In the genomic region with DNA sequence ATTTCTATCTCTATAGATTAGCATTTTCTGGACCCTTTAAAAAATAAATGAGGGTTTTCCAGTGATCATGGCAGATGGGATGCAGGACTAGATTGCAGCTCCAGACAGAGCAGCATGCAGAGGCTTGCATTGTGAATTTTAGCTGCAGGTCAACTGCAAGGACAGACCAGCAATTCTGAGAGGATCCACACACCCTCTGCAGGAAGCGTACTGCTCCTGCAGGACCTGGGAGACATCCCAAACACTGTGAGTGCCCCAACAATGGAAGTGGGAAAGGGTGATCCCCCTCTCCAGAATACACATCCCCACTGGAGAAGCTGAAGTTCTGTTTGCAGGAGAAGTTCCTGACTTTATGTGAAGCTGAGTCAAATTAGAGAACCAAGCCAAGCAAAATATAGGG, we compare ENCODE assay signal across 11 cellular contexts. TPM values are rescaled to one million over a fixed set of nuclear protein-coding genes. Genes with fewer than 3 reads are reported as not detected.
DNase-seq lines count a peak whose midpoint lies in the region; ATAC-seq, FAIRE-seq and TF ChIP-seq lines count a peak whose summit lies in the region.
"Not testable (repeated sequence)": the region's sequence is repeated elsewhere in the genome, so short reads cannot be mapped to it uniquely, and the experiment has no call there.
"Had no signal": no experiment of that assay in that cellular context is flagged by ENCODE, and none has a peak within 500 bp of the region (broad histone marks: within the 10 kb centered on the region; RNA-seq: fewer than 3 reads in every experiment).

No MANE protein-coding gene starts in this region.

- ATAC-seq in GM18858 (IDR thresholded peaks at IDR 0.05; ENCODE audit: unreplicated experiment) (peak; percentile 6), GM19438 (IDR thresholded peaks at IDR 0.05; ENCODE audit: low read depth, unreplicated experiment) (peak; percentile 18), HG02571 (IDR thresholded peaks at IDR 0.05; ENCODE audit: unreplicated experiment) (peak; percentile 29), HG03066 (IDR thresholded peaks at IDR 0.05; ENCODE audit: low read depth, unreplicated experiment) (peak; percentile 13)

- H4K20me1 ChIP-seq in keratinocyte (ENCODE audit: control insufficient read depth, extremely low read depth, insufficient read depth, low read length), result not testable (repeated sequence)

- H2AFZ ChIP-seq in keratinocyte (ENCODE audit: control insufficient read depth, low read length), result not testable (repeated sequence)

- H3K9ac ChIP-seq in keratinocyte (ENCODE audit: control insufficient read depth, extremely low read depth, insufficient read depth, low read length), result not testable (repeated sequence)

- H3K9me3 ChIP-seq in keratinocyte (ENCODE audit: control insufficient read depth, low read depth, low read length); transverse colon: not testable (repeated sequence)

- DNase-seq in LHCN-M2 (ENCODE audit: low read depth), result peak; percentile 18
- DNase-seq in keratinocyte (ENCODE audit: low read depth, low spot score); transverse colon: not testable (repeated sequence)

- WGBS in transverse colon (ENCODE audit: low coverage in 1 of 2), 2 donors, result no CpG with 5 or more reads among the region's 1 CpG

- dilution Hi-C loops in keratinocyte (cut with MboI; ENCODE audit: extremely low pct_ligation_motif_present, low sequenced_read_pairs), result not testable (repeated sequence)

- not testable (repeated sequence) for H3K79me2 ChIP-seq in keratinocyte (ENCODE audit: control insufficient read depth, insufficient read depth, low read length)

- peak overlapping the region; percentile 52 for H3K27ac ChIP-seq in VCaP
- not testable (repeated sequence) for H3K27ac ChIP-seq in keratinocyte (ENCODE audit: control insufficient read depth, insufficient read depth, low read length)
- H3K27ac ChIP-seq in transverse colon, result peak overlapping the region in 3 of 4 donors; percentile 9 to 62 (median 30)

- intact Hi-C loops in transverse colon (cut with DNase I; ENCODE audit: low total_unique reads), result not testable (repeated sequence)

- in situ Hi-C loops in transverse colon (cut with MboI; ENCODE audit: low pct_ligation_motif_present in 1 of 4, low pct_unique_long_range_greater_than_20kb in 1 of 4, low sequenced_read_pairs in 3 of 4), result not testable (repeated sequence)

- H3K27me3 ChIP-seq in keratinocyte (ENCODE audit: control insufficient read depth, extremely low read depth, insufficient read depth, low read length); transverse colon: not testable (repeated sequence)

- TF ChIP-seq CTCF in VCaP (conservative IDR thresholded peaks at IDR 0.05); keratinocyte (optimal IDR thresholded peaks at IDR 0.05 in 1 of 3, IDR thresholded peaks at IDR 0.05 in 1 of 3, conservative IDR thresholded peaks at IDR 0.05 in 1 of 3; ENCODE audit: extremely low read depth in 1 of 3, insufficient read depth in 2 of 3, low read length in 3 of 3); transverse colon (IDR thresholded peaks at IDR 0.05): not testable (repeated sequence)

- H3K4me3 ChIP-seq in keratinocyte (ENCODE audit: control insufficient read depth in 2 of 3, extremely low read depth in 1 of 3, insufficient read depth in 2 of 3, low read depth in 1 of 3, low read length in 3 of 3); transverse colon: not testable (repeated sequence)

- H3K4me1 ChIP-seq in keratinocyte (ENCODE audit: control insufficient read depth, extremely low read depth, insufficient read depth, low read length), result not testable (repeated sequence)
- peaks cover 0 to 21% (median 0%) of the 10 kb centered on the region in 4 donors for H3K4me1 ChIP-seq in transverse colon

- TF ChIP-seq POLR2A in transverse colon (IDR thresholded peaks at IDR 0.05), result not testable (repeated sequence)

- TF ChIP-seq EP300 in transverse colon (IDR thresholded peaks at IDR 0.05; ENCODE audit: low read depth), result not testable (repeated sequence)

- peak; percentile 90 for FAIRE-seq in keratinocyte (lab: Jason Lieb, UNC)

- H3K36me3 ChIP-seq in keratinocyte (ENCODE audit: control insufficient read depth in 2 of 2, extremely low read depth in 1 of 2, insufficient read depth in 2 of 2, low read length in 2 of 2); transverse colon: not testable (repeated sequence)

- not testable (repeated sequence) for H3K9me1 ChIP-seq in keratinocyte (ENCODE audit: control insufficient read depth, extremely low read depth, insufficient read depth, low read length)

- not testable (repeated sequence) for H3K4me2 ChIP-seq in keratinocyte (ENCODE audit: control insufficient read depth, extremely low read depth, insufficient read depth, low read depth, low read length)

RNA-seq across cellular contexts. Expression of gene UGT2B17, which starts 7.1 kb away (rescaled TPM):
- not detected in 2 replicates for total RNA-seq in LHCN-M2 (2014; rRNA removed)
- not detected for polyA plus RNA-seq in LHCN-M2 (2012)
- polyA plus RNA-seq in keratinocyte, result 0.05 TPM in 2 of 3 replicates, not detected in the other
- not detected for polyA plus RNA-seq in keratinocyte (2011; ENCODE audit: low read depth)
- polyA plus RNA-seq in keratinocyte (2011; cell fraction: cytosol; rRNA removed), result not detected in 2 replicates
- 0.10 TPM in 1 of 2 replicates, not detected in the other for polyA plus RNA-seq in keratinocyte (2011; cell fraction: nucleus; rRNA removed)
- polyA plus RNA-seq in keratinocyte (2012; ENCODE audit: low replicate concordance), result not detected in 2 replicates
- polyA minus RNA-seq in keratinocyte, result not detected in 3 replicates
- not detected for polyA minus RNA-seq in keratinocyte (2011; cell fraction: cytosol; rRNA and poly(A)+ RNA removed)
- not detected in 2 replicates for polyA minus RNA-seq in keratinocyte (2011; cell fraction: nucleus; rRNA and poly(A)+ RNA removed)
- total RNA-seq in transverse colon, result 1,000 to 10,000 TPM in 1 of 4 donors, 100 to 1,000 TPM in 2, not detected in 1; 171 to 1,753 (median 346) TPM
- total RNA-seq: CD8-positive, alpha-beta T cell; IMR-90 had no signal
- polyA plus RNA-seq: AG04450, IMR-90 had no signal
